In the genomic region with DNA sequence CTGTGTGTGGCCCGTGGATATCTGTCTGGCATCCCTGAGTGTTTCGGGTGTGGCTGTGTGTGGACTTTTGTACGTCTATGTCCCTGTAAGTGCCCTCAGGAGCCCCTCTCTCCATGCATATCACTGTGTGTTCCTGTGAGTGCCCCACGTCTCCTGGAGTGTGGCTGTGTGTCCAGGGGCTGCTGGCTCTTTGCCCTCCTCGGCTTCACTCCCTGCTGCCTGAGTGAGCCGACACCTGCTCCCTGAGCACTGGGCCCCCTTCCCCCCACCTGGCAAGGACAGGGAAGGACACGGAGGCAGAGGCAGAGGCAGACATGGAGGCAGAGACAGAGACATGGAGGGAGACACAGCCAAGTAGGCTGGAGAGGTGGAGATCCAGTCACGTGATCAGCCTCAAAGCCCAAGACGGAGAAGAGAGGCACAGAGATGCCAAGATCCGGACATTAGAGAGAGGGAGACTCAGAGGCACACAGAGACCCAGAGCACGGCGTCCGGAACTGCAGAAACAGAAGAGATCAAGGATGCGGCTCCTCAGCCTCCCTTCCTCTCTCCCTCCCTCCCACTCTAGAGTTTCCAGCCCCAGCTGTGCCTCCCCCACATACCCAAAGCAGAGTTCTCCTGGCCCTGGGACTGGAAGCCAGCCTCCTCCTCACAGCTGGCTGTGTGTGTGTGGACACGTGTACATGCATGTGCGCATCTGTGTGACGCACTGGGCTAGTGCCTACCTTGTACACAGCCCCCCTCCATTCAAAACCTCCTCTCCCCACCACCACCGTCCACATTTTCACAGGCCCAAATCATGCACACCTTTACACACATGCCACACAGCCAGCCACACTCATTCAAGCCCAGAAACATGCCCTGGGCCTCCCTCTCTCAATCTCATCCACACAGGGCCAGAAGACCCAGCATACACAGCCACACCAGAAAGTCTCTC, we compare ENCODE assay signal across 8 cellular contexts. TPM values are rescaled to one million over a fixed set of nuclear protein-coding genes. Genes with fewer than 3 reads are reported as not detected.
DNase-seq lines count a peak whose midpoint lies in the region; ATAC-seq and TF ChIP-seq lines count a peak whose summit lies in the region.

No MANE protein-coding gene starts in this region.

- 2 to 3% (median 3%) methylated on average over 18 of the region's 18 CpGs for WGBS in ovary, 3 donors

- intact Hi-C loops in ovary (cut with DNase I), result loop anchor here in 2 of 4 donors (5.0 to 10.0 kb wide), 3 partner anchors 33 to 76 kb away; partner anchors contain the start of gene AHDC1 (in 2 of the 2)

- DNase-seq in LHCN-M2 (ENCODE audit: low read depth) (peak; percentile 86), globus pallidus (ENCODE audit: low spot score) (peak; percentile 70), ovary (peak; percentile 94 to 98 (median 95)), H4 (ENCODE audit: low spot score) (no peak)
- no peak for DNase-seq in activated CD4-positive, alpha-beta T cell treated with anti-CD3 and anti-CD28 coated beads, Interleukin-2, amount 50 U/mL, for 4 hours

- H3K9me3 ChIP-seq in BLaER1 (no peaks in the 10 kb centered on the region), ovary (no peaks in the 10 kb centered on the region)

- H3K27me3 ChIP-seq in BLaER1 (no peaks in the 10 kb centered on the region), ovary (no peaks in the 10 kb centered on the region)

- H3K36me3 ChIP-seq in BLaER1, result peaks cover 10% of the 10 kb centered on the region
- H3K36me3 ChIP-seq in ovary, result no peaks in the 10 kb centered on the region

- no peaks in the 10 kb centered on the region for H3K9me3 Mint-ChIP-seq in activated T-helper 17 cell treated with anti-CD3 and anti-CD28 coated beads, Interleukin-2, amount 50 U/mL, for 72 hours

- H3K27me3 Mint-ChIP-seq in activated T-helper 17 cell treated with anti-CD3 and anti-CD28 coated beads, Interleukin-2, amount 50 U/mL, for 72 hours, result no peaks in the 10 kb centered on the region

- H3K4me1 Mint-ChIP-seq in activated T-helper 17 cell treated with anti-CD3 and anti-CD28 coated beads, Interleukin-2, amount 50 U/mL, for 72 hours, result peaks cover 58% of the 10 kb centered on the region

- H3K27ac ChIP-seq in BLaER1, result peak overlapping the region; percentile 96
- H3K27ac ChIP-seq in ovary, result peak overlapping the region; percentile 93 to 98

- TF ChIP-seq CTCF in ovary (IDR thresholded peaks at IDR 0.05), result no peak

- H3K36me3 Mint-ChIP-seq in activated T-helper 17 cell treated with anti-CD3 and anti-CD28 coated beads, Interleukin-2, amount 50 U/mL, for 72 hours (ENCODE audit: low read depth), result peaks cover 48% of the 10 kb centered on the region

- H3K4me3 ChIP-seq in BLaER1, result peak overlapping the region; percentile 68
- H3K4me3 ChIP-seq in ovary, result peak overlapping the region; percentile 39

- TF ChIP-seq EP300 in ovary (IDR thresholded peaks at IDR 0.05), result peak; percentile 34

- TF ChIP-seq POLR2A in ovary (IDR thresholded peaks at IDR 0.05), result peak; percentile 46

- peak overlapping the region; percentile 67 for H3K4me3 Mint-ChIP-seq in activated T-helper 17 cell treated with anti-CD3 and anti-CD28 coated beads, Interleukin-2, amount 50 U/mL, for 72 hours

- H3K9ac ChIP-seq in BLaER1, result peak overlapping the region; percentile 82

- H3K4me2 ChIP-seq in BLaER1, result peak overlapping the region; percentile 99

- no peaks in the 10 kb centered on the region for H4K20me1 ChIP-seq in BLaER1

- H3K4me1 ChIP-seq in BLaER1 (peaks cover 98% of the 10 kb centered on the region), ovary (ENCODE audit: insufficient read depth) (peaks cover 30% of the 10 kb centered on the region)

- no peak for ATAC-seq in activated T-helper 17 cell treated with anti-CD3 and anti-CD28 coated beads, Interleukin-2, amount 50 U/mL, for 72 hours (replicated peaks)
- ATAC-seq in HG03439 (IDR thresholded peaks at IDR 0.05; ENCODE audit: unreplicated experiment), result no peak

- peak overlapping the region; percentile 63 for H3K27ac Mint-ChIP-seq in activated T-helper 17 cell treated with anti-CD3 and anti-CD28 coated beads, Interleukin-2, amount 50 U/mL, for 72 hours

RNA-seq across cellular contexts. Expression of gene WASF2, which starts 39.0 kb away (rescaled TPM):
- total RNA-seq in LHCN-M2 (2014; rRNA removed) (21.2 and 31.0 TPM in 2 replicates), ovary (100 to 1,000 TPM in 5 of 7 donors, 10 to 100 TPM in 2; 28.0 to 163 (median 153) TPM)
- polyA plus RNA-seq in LHCN-M2 (2012), result 71.6 TPM
- total RNA-seq in activated T-helper 17 cell treated with anti-CD3 and anti-CD28 coated beads, Interleukin-2, amount 50 U/mL, for 72 hours, result 100 to 1,000 TPM in 1 of 2 donors, 10 to 100 TPM in 1; 85.7 to 125 TPM
- 100 to 1,000 TPM in 1 of 2 donors, 10 to 100 TPM in 1; 58.0 to 233 TPM for polyA plus RNA-seq in ovary
- 7.9 and 9.5 TPM in 2 replicates for total RNA-seq in H4 (2014; rRNA removed; shearing (Covaris generic))

Comparison
In these comparisons a context has a peak if more than half of its experiments do, and no peak if none do; other contexts are left out.
1. DNase-seq: peak in LHCN-M2 (single experiment), globus pallidus (single experiment) and ovary (5 of 5); none in H4 (single experiment) and activated CD4-positive, alpha-beta T cell treated with anti-CD3 and anti-CD28 coated beads, Interleukin-2, amount 50 U/mL, for 4 hours (0 of 2).